Comparison of ENCODE assay signal across 8 cellular contexts in the genomic region with DNA sequence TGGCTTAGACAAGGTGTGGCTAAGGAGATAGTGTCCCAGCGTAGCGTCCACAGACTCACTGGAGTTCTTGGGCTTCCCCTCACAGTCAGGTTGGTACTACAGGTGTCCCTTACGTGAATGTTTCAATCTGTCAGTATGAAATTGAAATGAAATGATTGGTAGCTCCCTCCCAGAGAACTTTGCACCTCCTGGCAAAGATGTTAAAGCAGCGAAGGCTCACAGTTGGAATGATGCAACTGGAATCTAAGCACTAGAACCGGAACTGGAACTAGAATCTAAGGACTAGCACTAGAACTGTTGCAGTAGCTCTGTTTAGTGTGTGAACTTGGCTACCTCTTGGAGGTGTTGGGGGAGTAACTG. TPM values are rescaled to one million over a fixed set of nuclear protein-coding genes. Genes with fewer than 3 reads are reported as not detected.
DNase-seq lines count a peak whose midpoint lies in the region; ATAC-seq and TF ChIP-seq lines count a peak whose summit lies in the region.

No MANE protein-coding gene starts in this region.

- peaks cover 26% of the 10 kb centered on the region for H3K36me3 Mint-ChIP-seq in activated T-helper 2 cell treated with anti-CD3 and anti-CD28 coated beads, Interferon-gamma antibody, Interleukin-2, Interleukin-4, amounts not matched to agents 10 μg/mL and 5 μg/mL and 100 μg/mL, durations not matched to agents 14 hours and 24 hours and 36 hours (ENCODE audit: low read depth)

- H3K4me1 ChIP-seq in HEK293 (ENCODE audit: control insufficient read depth, insufficient read depth, low read length) (0 out of 2 replicates have a peak, but pooled peaks cover 3% of the 10 kb centered on the region), urinary bladder (ENCODE audit: insufficient read depth) (no peaks in the 10 kb centered on the region)

- no peaks in the 10 kb centered on the region for H3K27me3 Mint-ChIP-seq in activated T-helper 2 cell treated with anti-CD3 and anti-CD28 coated beads, Interferon-gamma antibody, Interleukin-2, Interleukin-4, amounts not matched to agents 10 μg/mL and 5 μg/mL and 100 μg/mL, durations not matched to agents 14 hours and 24 hours and 36 hours (ENCODE audit: low read depth)

- no peaks in the 10 kb centered on the region for H3K9me3 Mint-ChIP-seq in activated T-helper 2 cell treated with anti-CD3 and anti-CD28 coated beads, Interferon-gamma antibody, Interleukin-2, Interleukin-4, amounts not matched to agents 10 μg/mL and 5 μg/mL and 100 μg/mL, durations not matched to agents 14 hours and 24 hours and 36 hours

- H3K4me3 Mint-ChIP-seq in activated T-helper 2 cell treated with anti-CD3 and anti-CD28 coated beads, Interferon-gamma antibody, Interleukin-2, Interleukin-4, amounts not matched to agents 10 μg/mL and 5 μg/mL and 100 μg/mL, durations not matched to agents 14 hours and 24 hours and 36 hours (ENCODE audit: low read depth): peak overlapping the region; percentile 92

- TF ChIP-seq CTCF in AG04449 (IDR thresholded peaks at IDR 0.05; ENCODE audit: insufficient read depth, low read length, missing control alignments) (no peak), HEK293 (tag by site-specific recombination; IDR thresholded peaks at IDR 0.05) (no peak)

- H3K4me3 ChIP-seq in AG04449 (ENCODE audit: low read depth, low read length) (peak overlapping the region; percentile 91), HEK293 (ENCODE audit: low read depth, low read length) (peak overlapping the region; percentile 80), urinary bladder (ENCODE audit: low read depth, low read length) (peak overlapping the region; percentile 64)

- CTCF ChIA-PET in AG04449 (lab: Yijun Ruan, JAX) (interaction anchor here (0.8 to 2.3 kb wide), 6 partner anchors 10 to 180 kb away, joined by 3 to 8 read pairs (median 4); a partner anchor contains a TSS), HEK293 (lab: Yijun Ruan, JAX) (interaction anchor here (1.0 to 3.2 kb wide), 4 partner anchors 10 to 117 kb away, joined by 3 to 19 read pairs (median 8); a partner anchor contains a TSS)

- no peaks in the 10 kb centered on the region for H3K9me3 ChIP-seq in HEK293 (ENCODE audit: control insufficient read depth, insufficient read depth, low read depth, low read length)

- H3K36me3 ChIP-seq in HEK293 (ENCODE audit: control insufficient read depth in 2 of 2, insufficient read depth in 1 of 2, low read length in 2 of 2) (peaks cover 0 to 10% of the 10 kb centered on the region in 2 experiments), urinary bladder (ENCODE audit: insufficient read depth) (no peaks in the 10 kb centered on the region)

- H3K27ac ChIP-seq in HEK293 (ENCODE audit: extremely low read depth, low read depth, low read length) (no peak overlapping the region), urinary bladder (ENCODE audit: low read depth) (no peak overlapping the region)

- H3K27ac Mint-ChIP-seq in activated T-helper 2 cell treated with anti-CD3 and anti-CD28 coated beads, Interferon-gamma antibody, Interleukin-2, Interleukin-4, amounts not matched to agents 10 μg/mL and 5 μg/mL and 100 μg/mL, durations not matched to agents 14 hours and 24 hours and 36 hours: no peak overlapping the region

- no peak for DNase-seq in AG04449 (ENCODE audit: low read depth, low spot score)
- no peak for DNase-seq in activated T-helper 2 cell treated with anti-CD3 and anti-CD28 coated beads, Interferon-gamma antibody, Interleukin-2, Interleukin-4, amounts not matched to agents 10 μg/mL and 5 μg/mL and 100 μg/mL, durations not matched to agents 14 hours and 24 hours and 36 hours (ENCODE audit: low spot score)
- DNase-seq in kidney tubule cell (ENCODE audit: low spot score): peak; percentile 16
- DNase-seq in COLO668 (lab: John Stamatoyannopoulos, UW; ENCODE audit: unreplicated experiment): no peak

- POLR2A ChIA-PET in AG04449 (lab: Yijun Ruan, JAX): interaction anchor here (1.0 to 1.2 kb wide), 2 partner anchors 10 to 59 kb away, joined by 3 to 4 read pairs; no protein-coding TSS in a partner anchor
- POLR2A ChIA-PET in HEK293 (lab: Yijun Ruan, JAX): interaction anchor here (0.6 to 4.2 kb wide), 5 partner anchors 9 to 188 kb away, joined by 3 to 44 read pairs (median 15); a partner anchor contains a TSS

- no peak for ATAC-seq in GM19452 (IDR thresholded peaks at IDR 0.05; ENCODE audit: unreplicated experiment)
- ATAC-seq in HG03175 (IDR thresholded peaks at IDR 0.05; ENCODE audit: unreplicated experiment): no peak

- intact Hi-C loops in activated T-helper 2 cell treated with anti-CD3 and anti-CD28 coated beads, Interferon-gamma antibody, Interleukin-2, Interleukin-4, amounts not matched to agents 10 μg/mL and 5 μg/mL and 100 μg/mL, durations not matched to agents 14 hours and 24 hours and 36 hours (cut with micrococcal nuclease): loop anchor here (5.0 kb wide), 2 partner anchors 130 to 735 kb away; a partner anchor contains a TSS

- 55% methylated on average over 5 of the region's 5 CpGs for WGBS in urinary bladder

- peaks cover 44% of the 10 kb centered on the region for H3K4me1 Mint-ChIP-seq in activated T-helper 2 cell treated with anti-CD3 and anti-CD28 coated beads, Interferon-gamma antibody, Interleukin-2, Interleukin-4, amounts not matched to agents 10 μg/mL and 5 μg/mL and 100 μg/mL, durations not matched to agents 14 hours and 24 hours and 36 hours (ENCODE audit: low read depth)

TF ChIP-seq in HEK293, 187 proteins besides CTCF, POLR2A, EP300 and RAD21 (continues in another document):
- TF ChIP-seq ZNF132 (tag by site-specific recombination; IDR thresholded peaks at IDR 0.05; ENCODE audit: borderline replicate concordance) (no peak), ZNF341 (tag by site-specific recombination; IDR thresholded peaks at IDR 0.05; ENCODE audit: low read depth) (no peak), ZNF404 (tag by site-specific recombination; IDR thresholded peaks at IDR 0.05) (no peak), SCRT2 (tag by site-specific recombination; IDR thresholded peaks at IDR 0.05) (peak; percentile 73; the same call in 1 of the 2 replicates)
- TF ChIP-seq, protein P1, sequence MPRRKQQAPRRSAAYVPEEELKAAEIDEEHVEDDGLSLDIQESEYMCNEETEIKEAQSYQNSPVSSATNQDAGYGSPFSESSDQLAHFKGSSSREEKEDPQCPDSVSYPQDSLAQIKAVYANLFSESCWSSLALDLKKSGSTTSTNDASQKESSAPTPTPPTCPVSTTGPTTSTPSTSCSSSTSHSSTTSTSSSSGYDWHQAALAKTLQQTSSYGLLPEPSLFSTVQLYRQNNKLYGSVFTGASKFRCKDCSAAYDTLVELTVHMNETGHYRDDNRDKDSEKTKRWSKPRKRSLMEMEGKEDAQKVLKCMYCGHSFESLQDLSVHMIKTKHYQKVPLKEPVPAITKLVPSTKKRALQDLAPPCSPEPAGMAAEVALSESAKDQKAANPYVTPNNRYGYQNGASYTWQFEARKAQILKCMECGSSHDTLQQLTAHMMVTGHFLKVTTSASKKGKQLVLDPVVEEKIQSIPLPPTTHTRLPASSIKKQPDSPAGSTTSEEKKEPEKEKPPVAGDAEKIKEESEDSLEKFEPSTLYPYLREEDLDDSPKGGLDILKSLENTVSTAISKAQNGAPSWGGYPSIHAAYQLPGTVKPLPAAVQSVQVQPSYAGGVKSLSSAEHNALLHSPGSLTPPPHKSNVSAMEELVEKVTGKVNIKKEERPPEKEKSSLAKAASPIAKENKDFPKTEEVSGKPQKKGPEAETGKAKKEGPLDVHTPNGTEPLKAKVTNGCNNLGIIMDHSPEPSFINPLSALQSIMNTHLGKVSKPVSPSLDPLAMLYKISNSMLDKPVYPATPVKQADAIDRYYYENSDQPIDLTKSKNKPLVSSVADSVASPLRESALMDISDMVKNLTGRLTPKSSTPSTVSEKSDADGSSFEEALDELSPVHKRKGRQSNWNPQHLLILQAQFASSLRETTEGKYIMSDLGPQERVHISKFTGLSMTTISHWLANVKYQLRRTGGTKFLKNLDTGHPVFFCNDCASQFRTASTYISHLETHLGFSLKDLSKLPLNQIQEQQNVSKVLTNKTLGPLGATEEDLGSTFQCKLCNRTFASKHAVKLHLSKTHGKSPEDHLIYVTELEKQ (tag by site-specific recombination; IDR thresholded peaks at IDR 0.05; ENCODE audit: borderline replicate concordance): no peak
- TF ChIP-seq, protein P2, sequence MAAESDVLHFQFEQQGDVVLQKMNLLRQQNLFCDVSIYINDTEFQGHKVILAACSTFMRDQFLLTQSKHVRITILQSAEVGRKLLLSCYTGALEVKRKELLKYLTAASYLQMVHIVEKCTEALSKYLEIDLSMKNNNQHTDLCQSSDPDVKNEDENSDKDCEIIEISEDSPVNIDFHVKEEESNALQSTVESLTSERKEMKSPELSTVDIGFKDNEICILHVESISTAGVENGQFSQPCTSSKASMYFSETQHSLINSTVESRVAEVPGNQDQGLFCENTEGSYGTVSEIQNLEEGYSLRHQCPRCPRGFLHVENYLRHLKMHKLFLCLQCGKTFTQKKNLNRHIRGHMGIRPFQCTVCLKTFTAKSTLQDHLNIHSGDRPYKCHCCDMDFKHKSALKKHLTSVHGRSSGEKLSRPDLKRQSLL (tag by site-specific recombination; IDR thresholded peaks at IDR 0.05): no peak

RNA-seq across cellular contexts. Expression of a gene that starts 1.1 kb away (rescaled TPM):
- total RNA-seq in activated T-helper 2 cell treated with anti-CD3 and anti-CD28 coated beads, Interferon-gamma antibody, Interleukin-2, Interleukin-4, amounts not matched to agents 10 μg/mL and 5 μg/mL and 100 μg/mL, durations not matched to agents 14 hours and 24 hours and 36 hours: 18.0 and 20.0 TPM in 2 replicates
- 19.5 TPM for total RNA-seq in urinary bladder
- 10.1 TPM for polyA plus RNA-seq in urinary bladder

RNA-seq across cellular contexts. Expression of a gene that starts 1.4 kb away (rescaled TPM):
- 39.6 and 40.4 TPM in 2 replicates for total RNA-seq in activated T-helper 2 cell treated with anti-CD3 and anti-CD28 coated beads, Interferon-gamma antibody, Interleukin-2, Interleukin-4, amounts not matched to agents 10 μg/mL and 5 μg/mL and 100 μg/mL, durations not matched to agents 14 hours and 24 hours and 36 hours
- 33.6 TPM for total RNA-seq in urinary bladder
- 18.2 TPM for polyA plus RNA-seq in urinary bladder

RNA-seq across cellular contexts. Expression of a gene that starts 52.9 kb away (rescaled TPM):
- 50.2 and 51.2 TPM in 2 replicates for total RNA-seq in activated T-helper 2 cell treated with anti-CD3 and anti-CD28 coated beads, Interferon-gamma antibody, Interleukin-2, Interleukin-4, amounts not matched to agents 10 μg/mL and 5 μg/mL and 100 μg/mL, durations not matched to agents 14 hours and 24 hours and 36 hours
- 25.5 TPM for total RNA-seq in urinary bladder
- 35.2 TPM for polyA plus RNA-seq in urinary bladder

RNA-seq across cellular contexts. Expression of a gene that starts 53.0 kb away (rescaled TPM):
- 57.3 and 61.0 TPM in 2 replicates for total RNA-seq in activated T-helper 2 cell treated with anti-CD3 and anti-CD28 coated beads, Interferon-gamma antibody, Interleukin-2, Interleukin-4, amounts not matched to agents 10 μg/mL and 5 μg/mL and 100 μg/mL, durations not matched to agents 14 hours and 24 hours and 36 hours
- total RNA-seq in urinary bladder: 23.4 TPM
- polyA plus RNA-seq in urinary bladder: 14.4 TPM
